In genomic region chr4:182808673-182809416, GRCh38 we compare ENCODE assay signal across 8 cellular contexts.
A peak's percentile ranks its signal among the peaks of the same experiment; 100 is the strongest.
DNase-seq lines count a peak whose midpoint lies in the region; ATAC-seq and TF ChIP-seq lines count a peak whose summit lies in the region.

No MANE protein-coding gene starts in this region.

- WGBS in spleen, 5 donors: 51 to 85% (median 59%) methylated on average over 23 to 25 of the region's 25 CpGs

- DNase-seq in NCI-H226 (peak; percentile 9), activated gamma-delta T cell treated with Interleukin-2 at 50 U/mL for 16 hours (peak; percentile 38), globus pallidus (ENCODE audit: low spot score) (no peak), kidney tubule cell (ENCODE audit: low spot score) (no peak), spleen (no peak)
- DNase-seq in stimulated activated CD8-positive, alpha-beta memory T cell treated with anti-CD3 and anti-CD28 coated beads, Interleukin-2, amount 100 ng/mL, for 48 hours (ENCODE audit: low read depth in 2 of 2): peak; percentile 30 to 48

- peaks cover 0 to 22% (median 0%) of the 10 kb centered on the region in 7 donors for H3K27me3 ChIP-seq in spleen (replicated peaks in 1 of 7)

- H3K36me3 ChIP-seq in spleen: no peaks in the 10 kb centered on the region

- peak overlapping the region in 1 of 8 donors; percentile 32 for H3K4me3 ChIP-seq in spleen

- no peak for TF ChIP-seq CTCF in spleen (IDR thresholded peaks at IDR 0.05 in 8 of 11, conservative IDR thresholded peaks at IDR 0.05 in 3 of 11)

- peaks cover 0 to 34% (median 11%) of the 10 kb centered on the region in 8 donors for H3K9me3 ChIP-seq in spleen

- TF ChIP-seq POLR2A in GM18505 (IDR thresholded peaks at IDR 0.05; ENCODE audit: borderline replicate concordance, extremely low read depth, insufficient read depth, insufficient read length) (no peak), spleen (IDR thresholded peaks at IDR 0.05) (no peak)

- peak; percentile 84 for ATAC-seq in GM18505 (IDR thresholded peaks at IDR 0.05; ENCODE audit: unreplicated experiment)
- peak; percentile 74 for ATAC-seq in HG02571 (IDR thresholded peaks at IDR 0.05; ENCODE audit: unreplicated experiment)

- H3K27ac ChIP-seq in spleen: no peak overlapping the region

- peaks cover 0 to 25% (median 14%) of the 10 kb centered on the region in 6 donors for H3K4me1 ChIP-seq in spleen

- intact Hi-C loops in spleen (cut with DNase I; ENCODE audit: low total_unique reads): loop anchor here (10.0 kb wide), 2 partner anchors 116 to 334 kb away; no protein-coding TSS in a partner anchor

Comparison
In these comparisons a context has a peak if more than half of its experiments do, and no peak if none do; other contexts are left out.
1. DNase-seq: peak in NCI-H226 (single experiment), activated gamma-delta T cell treated with Interleukin-2 at 50 U/mL for 16 hours (single experiment) and stimulated activated CD8-positive, alpha-beta memory T cell treated with anti-CD3 and anti-CD28 coated beads, Interleukin-2, amount 100 ng/mL, for 48 hours (2 of 2); none in globus pallidus (single experiment), kidney tubule cell (single experiment) and spleen (single experiment).